Comparison of ENCODE assay signal across 8 cellular contexts in the genomic region with DNA sequence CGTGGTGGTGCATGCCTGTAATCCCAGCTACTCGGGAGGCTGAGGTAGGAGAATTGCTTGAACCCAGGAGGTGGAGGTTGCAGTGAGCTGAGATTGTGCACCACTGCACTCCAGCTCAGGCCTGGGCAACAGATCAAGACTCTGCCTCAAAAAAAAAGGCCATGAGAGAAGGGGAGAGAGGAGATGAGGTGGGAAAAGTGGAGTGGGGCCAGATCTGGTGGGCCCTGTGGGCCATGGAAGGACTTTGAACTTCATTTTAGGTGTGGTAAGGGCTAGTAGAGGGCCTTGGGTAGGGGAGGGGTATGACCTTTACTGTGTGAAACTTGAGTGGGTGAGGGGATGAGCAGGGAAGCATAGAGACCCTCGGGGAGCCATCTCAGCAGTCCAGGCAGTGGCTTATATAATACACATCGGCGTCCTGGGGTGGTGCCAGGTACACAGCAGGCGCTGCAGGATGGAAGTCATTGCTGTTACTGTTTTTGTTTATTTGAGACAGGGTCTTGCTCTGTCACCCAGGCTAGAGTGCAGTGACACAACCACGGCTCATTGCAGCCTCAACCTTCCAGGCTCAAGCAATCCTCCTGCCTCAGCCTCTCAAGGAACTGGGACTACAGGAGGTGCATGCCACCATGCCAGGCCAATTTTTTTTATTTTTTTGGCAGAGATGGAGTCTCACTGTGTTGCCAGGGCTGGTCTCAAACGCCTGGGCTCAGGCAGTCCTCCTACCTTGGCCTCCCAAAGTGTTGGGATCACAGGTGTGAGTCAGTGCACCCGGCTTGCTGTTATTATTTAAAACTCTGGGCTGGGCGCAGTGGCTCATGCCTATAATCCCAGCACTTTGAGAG. TPM values are rescaled to one million over a fixed set of nuclear protein-coding genes. Genes with fewer than 3 reads are reported as not detected.
DNase-seq lines count a peak whose midpoint lies in the region; ATAC-seq, FAIRE-seq and TF ChIP-seq lines count a peak whose summit lies in the region.
"Not testable (repeated sequence)": the region's sequence is repeated elsewhere in the genome, so short reads cannot be mapped to it uniquely, and the experiment has no call there.
"Had no signal": no experiment of that assay in that cellular context is flagged by ENCODE, and none has a peak within 500 bp of the region (broad histone marks: within the 10 kb centered on the region; RNA-seq: fewer than 3 reads in every experiment).

No MANE protein-coding gene starts in this region.

- H3K36me3 Mint-ChIP-seq in CD8-positive, alpha-beta T cell; T-cell; activated T-helper 17 cell treated with anti-CD3 and anti-CD28 coated beads, Interleukin-2, amount 50 U/mL, for 72 hours (ENCODE audit: low read depth); brain; naive thymus-derived CD8-positive, alpha-beta T cell; progenitor cell of endocrine pancreas (ENCODE audit: insufficient read depth): not testable (repeated sequence)

- H3K9ac ChIP-seq in kidney (ENCODE audit: low read length in 2 of 2) = not testable (repeated sequence)

- not testable (repeated sequence) for H3K9me3 ChIP-seq in CD8-positive, alpha-beta T cell (ENCODE audit: low read length); kidney (ENCODE audit: control insufficient read depth in 1 of 2, low read length in 2 of 2)

- not testable (repeated sequence) for H3K27ac ChIP-seq in CD8-positive, alpha-beta T cell (ENCODE audit: low read depth, low read length); kidney (ENCODE audit: low read depth in 2 of 2, low read length in 2 of 2)

- POLR2A ChIA-PET in CD8-positive, alpha-beta T cell (lab: Charles Lee); T-cell (lab: Charles Lee): not testable (repeated sequence)
- POLR2A ChIA-PET in naive thymus-derived CD8-positive, alpha-beta T cell (lab: Charles Lee) = interaction anchor here (0.6 to 3.9 kb wide), 7 partner anchors 12 to 1231 kb away, joined by 3 to 55 read pairs (median 3); a partner anchor contains a TSS

- not testable (repeated sequence) for FAIRE-seq in kidney (lab: Jason Lieb, UNC)

- H3K9me3 Mint-ChIP-seq in CD8-positive, alpha-beta T cell; T-cell; activated T-helper 17 cell treated with anti-CD3 and anti-CD28 coated beads, Interleukin-2, amount 50 U/mL, for 72 hours; brain; naive thymus-derived CD8-positive, alpha-beta T cell; progenitor cell of endocrine pancreas (ENCODE audit: low read depth): not testable (repeated sequence)

- H3K4me1 ChIP-seq in CD8-positive, alpha-beta T cell (ENCODE audit: insufficient read depth, low read length) = peaks cover 31% of the 10 kb centered on the region
- H3K4me1 ChIP-seq in kidney (ENCODE audit: control insufficient read depth in 1 of 2, insufficient read depth in 1 of 2, low read depth in 1 of 2, low read length in 2 of 2) = peaks cover 14 to 23% of the 10 kb centered on the region in 2 donors

- not testable (repeated sequence) for H3K27me3 Mint-ChIP-seq in CD8-positive, alpha-beta T cell (ENCODE audit: low read depth); T-cell; activated T-helper 17 cell treated with anti-CD3 and anti-CD28 coated beads, Interleukin-2, amount 50 U/mL, for 72 hours; brain; naive thymus-derived CD8-positive, alpha-beta T cell; progenitor cell of endocrine pancreas

- peaks cover 30% of the 10 kb centered on the region for H3K4me1 Mint-ChIP-seq in CD8-positive, alpha-beta T cell (ENCODE audit: low read depth)
- H3K4me1 Mint-ChIP-seq in T-cell (peaks cover 44 to 47% (median 46%) of the 10 kb centered on the region in 3 donors), brain (peaks cover 36% of the 10 kb centered on the region)
- H3K4me1 Mint-ChIP-seq in activated T-helper 17 cell treated with anti-CD3 and anti-CD28 coated beads, Interleukin-2, amount 50 U/mL, for 72 hours = peaks cover 19% of the 10 kb centered on the region
- H3K4me1 Mint-ChIP-seq in naive thymus-derived CD8-positive, alpha-beta T cell = peaks cover 12 to 53% (median 48%) of the 10 kb centered on the region in 4 donors
- H3K4me1 Mint-ChIP-seq in progenitor cell of endocrine pancreas (ENCODE audit: low read depth) = not testable (repeated sequence)

- H3K27ac Mint-ChIP-seq in CD8-positive, alpha-beta T cell = peak overlapping the region; percentile 63
- peak overlapping the region; percentile 86 to 89 for H3K27ac Mint-ChIP-seq in T-cell
- peak overlapping the region; percentile 83 for H3K27ac Mint-ChIP-seq in activated T-helper 17 cell treated with anti-CD3 and anti-CD28 coated beads, Interleukin-2, amount 50 U/mL, for 72 hours
- H3K27ac Mint-ChIP-seq in brain = peak overlapping the region; percentile 57 to 94 (median 88)
- peak overlapping the region in 9 of 10 donors; percentile 44 to 92 (median 72) for H3K27ac Mint-ChIP-seq in naive thymus-derived CD8-positive, alpha-beta T cell
- peak overlapping the region; percentile 18 for H3K27ac Mint-ChIP-seq in progenitor cell of endocrine pancreas

- intact Hi-C loops in CD8-positive, alpha-beta T cell (cut with DNase I, micrococcal nuclease) = loop anchor here (10.0 kb wide), 2 partner anchors 519 to 1391 kb away; a partner anchor contains a TSS
- intact Hi-C loops in kidney (cut with DNase I) = not testable (repeated sequence)

- ATAC-seq in CD8-positive, alpha-beta T cell; T-cell (replicated peaks in 1 of 4); activated T-helper 17 cell treated with anti-CD3 and anti-CD28 coated beads, Interleukin-2, amount 50 U/mL, for 72 hours (replicated peaks); naive thymus-derived CD8-positive, alpha-beta T cell: not testable (repeated sequence)

- TF ChIP-seq CTCF in CD8-positive, alpha-beta T cell (IDR thresholded peaks at IDR 0.05); brain (conservative IDR thresholded peaks at IDR 0.05); kidney (IDR thresholded peaks at IDR 0.05; ENCODE audit: borderline replicate concordance, extremely low read depth, insufficient read depth); progenitor cell of endocrine pancreas (IDR thresholded peaks at IDR 0.05; ENCODE audit: unreplicated experiment): not testable (repeated sequence)

- H3K27me3 ChIP-seq in CD8-positive, alpha-beta T cell (ENCODE audit: insufficient read depth, low read length) = not testable (repeated sequence)

- not testable (repeated sequence) for H3K36me3 ChIP-seq in CD8-positive, alpha-beta T cell (ENCODE audit: insufficient read depth, low read length); kidney (ENCODE audit: control insufficient read depth in 1 of 2, insufficient read depth in 2 of 2, low read length in 2 of 2)

- not testable (repeated sequence) for DNase-seq in CD8-positive, alpha-beta T cell; T-cell; naive thymus-derived CD8-positive, alpha-beta T cell; progenitor cell of endocrine pancreas (ENCODE audit: low spot score, unreplicated experiment)
- DNase-seq in kidney = peak; percentile 55

- H3K4me3 Mint-ChIP-seq in CD8-positive, alpha-beta T cell; activated T-helper 17 cell treated with anti-CD3 and anti-CD28 coated beads, Interleukin-2, amount 50 U/mL, for 72 hours; progenitor cell of endocrine pancreas (ENCODE audit: low read depth): not testable (repeated sequence)
- peak overlapping the region; percentile 10 to 56 (median 41) for H3K4me3 Mint-ChIP-seq in T-cell
- peak overlapping the region; percentile 23 to 74 (median 50) for H3K4me3 Mint-ChIP-seq in brain
- H3K4me3 Mint-ChIP-seq in naive thymus-derived CD8-positive, alpha-beta T cell = peak overlapping the region in 7 of 10 donors; percentile 2 to 70 (median 42)

- not testable (repeated sequence) for H3K4me3 ChIP-seq in CD8-positive, alpha-beta T cell (ENCODE audit: low read depth, low read length); kidney (ENCODE audit: low read length in 2 of 2)

- CTCF ChIA-PET in CD8-positive, alpha-beta T cell (lab: Charles Lee) = not testable (repeated sequence)
- CTCF ChIA-PET in T-cell (lab: Charles Lee) = interaction anchor here in 1 of 2 donors (0.6 kb wide), 2 partner anchors 11 to 20 kb away, joined by 3 to 5 read pairs; no protein-coding TSS in a partner anchor

RNA-seq across cellular contexts. Expression of a gene that starts 5.5 kb away (rescaled TPM):
- total RNA-seq in CD8-positive, alpha-beta T cell = 10 to 100 TPM; 51.2 to 54.0 TPM
- total RNA-seq in T-cell (100 to 1,000 TPM in 1 of 5 donors, 10 to 100 TPM in 4; 59.3 to 104 (median 86.4) TPM), kidney (30.5 TPM), progenitor cell of endocrine pancreas (51.5 TPM in 2 replicates)
- total RNA-seq in activated T-helper 17 cell treated with anti-CD3 and anti-CD28 coated beads, Interleukin-2, amount 50 U/mL, for 72 hours = 10 to 100 TPM; 21.2 to 24.5 TPM
- polyA plus RNA-seq in brain (ENCODE audit: insufficient read depth, low read depth, low replicate concordance) (29.1 TPM), kidney (ENCODE audit: insufficient read depth, low read depth, low replicate concordance) (10.6 TPM)
- 100 to 1,000 TPM; 117 to 124 TPM for total RNA-seq in naive thymus-derived CD8-positive, alpha-beta T cell
- polyA plus RNA-seq in naive thymus-derived CD8-positive, alpha-beta T cell = 1 to 10 TPM; 1.2 to 5.4 (median 1.3) TPM

RNA-seq across cellular contexts. Expression of a gene that starts 20.5 kb away (rescaled TPM):
- 1,000 to 10,000 TPM; 3,774 to 3,852 TPM for total RNA-seq in CD8-positive, alpha-beta T cell
- 1,000 to 10,000 TPM; 2,148 to 4,743 (median 3,650) TPM for total RNA-seq in T-cell
- 1,000 to 10,000 TPM; 1,202 to 2,371 TPM for total RNA-seq in activated T-helper 17 cell treated with anti-CD3 and anti-CD28 coated beads, Interleukin-2, amount 50 U/mL, for 72 hours
- polyA plus RNA-seq in brain (ENCODE audit: insufficient read depth, low read depth, low replicate concordance) = not detected
- total RNA-seq in kidney = 8,605 TPM
- 26.8 TPM for polyA plus RNA-seq in kidney (ENCODE audit: insufficient read depth, low read depth, low replicate concordance)
- 1,000 to 10,000 TPM; 3,449 to 3,916 TPM for total RNA-seq in naive thymus-derived CD8-positive, alpha-beta T cell
- 10 to 100 TPM in 1 of 3 donors, not detected in 2; 22.6 TPM for polyA plus RNA-seq in naive thymus-derived CD8-positive, alpha-beta T cell
- total RNA-seq in progenitor cell of endocrine pancreas = 3,923 and 3,957 TPM in 2 replicates
- total RNA-seq: GM23338 had no signal
- polyA plus RNA-seq: GM23338 had no signal

Comparison
In these comparisons a context has a peak if more than half of its experiments do, and no peak if none do; other contexts are left out.
1. H3K27ac Mint-ChIP-seq: peak in every context shown above with its lines; median percentile 88 in brain; 88 in T-cell; 83 in activated T-helper 17 cell treated with anti-CD3 and anti-CD28 coated beads, Interleukin-2, amount 50 U/mL, for 72 hours; 72 in naive thymus-derived CD8-positive, alpha-beta T cell; 63 in CD8-positive, alpha-beta T cell; 18 in progenitor cell of endocrine pancreas.